Comparison of ENCODE assay signal across 11 cellular contexts in the genomic region with DNA sequence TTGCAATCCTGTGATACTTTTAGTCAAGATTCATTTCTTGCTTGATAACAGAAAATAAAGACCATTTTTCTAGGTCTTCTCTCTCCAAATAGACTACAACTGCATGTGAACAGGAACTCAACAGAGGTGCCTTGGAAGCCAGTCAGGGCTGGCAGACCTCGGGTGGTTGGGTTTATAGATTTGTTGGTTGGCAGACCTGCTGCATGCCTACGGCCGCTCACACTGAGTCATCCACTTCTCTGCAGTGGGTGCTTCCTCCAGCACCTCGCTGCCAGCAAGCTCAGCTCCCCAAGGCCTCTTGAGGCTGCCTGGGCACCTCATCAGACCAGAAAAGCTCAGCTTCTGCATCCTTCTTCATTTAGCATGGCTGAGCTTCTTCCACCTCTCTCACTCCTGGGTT. TPM values are rescaled to one million over a fixed set of nuclear protein-coding genes. Genes with fewer than 3 reads are reported as not detected.
A peak's percentile ranks its signal among the peaks of the same experiment; 100 is the strongest.
DNase-seq lines count a peak whose midpoint lies in the region; FAIRE-seq and TF ChIP-seq lines count a peak whose summit lies in the region.
"Had no signal": no experiment of that assay in that cellular context is flagged by ENCODE, and none has a peak within 500 bp of the region (broad histone marks: within the 10 kb centered on the region; RNA-seq: fewer than 3 reads in every experiment).

No MANE protein-coding gene starts in this region.

- peak overlapping the region; percentile 18; the same call in 1 of the 2 replicates for H4K8ac ChIP-seq in H1 (ENCODE audit: extremely low read depth, insufficient read depth, low read length)

- FAIRE-seq in H1 (lab: Jason Lieb, UNC): no peak

- TF ChIP-seq CTCF in Loucy (conservative IDR thresholded peaks at IDR 0.05; ENCODE audit: low read length) (no peak), H1 (IDR thresholded peaks at IDR 0.05; ENCODE audit: control extremely low read depth in 1 of 3, insufficient read depth in 1 of 3, low read depth in 1 of 3, low read length in 3 of 3) (no peak)

- H3K79me2 ChIP-seq in Loucy (ENCODE audit: insufficient read depth, low read length) (no peaks in the 10 kb centered on the region), H1 (ENCODE audit: control insufficient read depth in 1 of 2, insufficient read depth in 2 of 2, low read length in 2 of 2) (no peaks in the 10 kb centered on the region)

- no peak overlapping the region for H4K5ac ChIP-seq in H1 (ENCODE audit: insufficient read length, low read depth, low read length)

- H4K20me1 ChIP-seq in BLaER1 treated with 17β-estradiol and CSF1 and Interleukin-3, amounts not matched to agents 10 nM and 100 nM: peaks cover 0 to 11% (median 0%) of the 10 kb centered on the region in 11 experiments; a peak in 3 of 22 replicates
- H4K20me1 ChIP-seq in Loucy (ENCODE audit: insufficient read depth, low read length, poor library complexity, severe bottlenecking): no peaks in the 10 kb centered on the region
- H4K20me1 ChIP-seq in H1 (replicated peaks in 1 of 2; ENCODE audit: control insufficient read depth in 1 of 2, insufficient read depth in 2 of 2, low read length in 2 of 2): no peaks in the 10 kb centered on the region
- H4K20me1 ChIP-seq: BLaER1 had no signal

- H2BK120ac ChIP-seq in H1 (replicated peaks; ENCODE audit: low read depth, low read length): no peak overlapping the region

- H3K27ac ChIP-seq in BLaER1 treated with 17β-estradiol and CSF1 and Interleukin-3, amounts not matched to agents 10 nM and 100 nM: peak overlapping the region in 1 of 11 experiments; percentile 26; a peak in 1 of 22 replicates
- H3K27ac ChIP-seq in H1 (ENCODE audit: low read depth, low read length): no peak overlapping the region
- H3K27ac ChIP-seq: BLaER1, cardiac muscle cell had no signal

- peak overlapping the region in 8 of 11 experiments; percentile 11 to 80 (median 64); a peak in 13 of 22 replicates for H3K4me2 ChIP-seq in BLaER1 treated with 17β-estradiol and CSF1 and Interleukin-3, amounts not matched to agents 10 nM and 100 nM
- peak overlapping the region; percentile 57 for H3K4me2 ChIP-seq in Loucy (ENCODE audit: low read depth, low read length, poor library complexity, severe bottlenecking)
- H3K4me2 ChIP-seq in H1 (ENCODE audit: insufficient read depth in 1 of 2, low read depth in 2 of 2, low read length in 2 of 2): no peak overlapping the region
- H3K4me2 ChIP-seq: BLaER1 had no signal

- H3K4ac ChIP-seq in H1 (replicated peaks; ENCODE audit: insufficient read length, low read depth, low read length): no peak overlapping the region

- no peaks in the 10 kb centered on the region for H3K36me3 ChIP-seq in BLaER1 treated with 17β-estradiol and CSF1 and Interleukin-3, amounts not matched to agents 10 nM and 100 nM
- H3K36me3 ChIP-seq in Loucy (ENCODE audit: insufficient read depth, low read length) (no peaks in the 10 kb centered on the region), H1 (ENCODE audit: control insufficient read depth in 2 of 4, insufficient read depth in 4 of 4, low read length in 3 of 4) (no peaks in the 10 kb centered on the region)
- H3K36me3 ChIP-seq: BLaER1, cardiac muscle cell had no signal

- no peak overlapping the region for H3K23ac ChIP-seq in H1 (ENCODE audit: insufficient read length)

- POLR2A ChIA-PET in H1 (lab: Charles Lee; ENCODE audit: partially characterized antibody): no interaction called here
- POLR2A ChIA-PET in activated CD4-positive, alpha-beta memory T cell treated with anti-CD3 and anti-CD28 coated beads, Interleukin-2, amount 10 ng/mL, durations not matched to agents 7 days and 5 days (lab: Charles Lee): no interaction called here

- H3K9me3 Mint-ChIP-seq in activated CD4-positive, alpha-beta memory T cell treated with anti-CD3 and anti-CD28 coated beads, Interleukin-2, amount 10 ng/mL, durations not matched to agents 7 days and 5 days: no peaks in the 10 kb centered on the region

- H2BK15ac ChIP-seq in H1 (ENCODE audit: low read length): no peak overlapping the region

- 91% methylated on average over 4 of the region's 4 CpGs; no CpG with 5 or more reads in 1 of the 2 experiments for WGBS in H1 (ENCODE audit: extremely low coverage in 1 of 2, insufficient coverage in 1 of 2, insufficient read length in 1 of 2, insufficient replicate concordance in 2 of 2, low coverage in 1 of 2, low lambda C conversion rate in 2 of 2, missing lambda C conversion rate in 1 of 2), 2 experiments

- no peaks in the 10 kb centered on the region for H3K9me2 ChIP-seq in Loucy (replicated peaks; ENCODE audit: low read depth, low read length)

- no peak overlapping the region for H3K9ac ChIP-seq in BLaER1 treated with 17β-estradiol and CSF1 and Interleukin-3, amounts not matched to agents 10 nM and 100 nM
- H3K9ac ChIP-seq in Loucy (ENCODE audit: low read depth, low read length, poor library complexity, severe bottlenecking) (peak overlapping the region; percentile 42), H1 (replicated peaks in 1 of 4; ENCODE audit: extremely low read depth in 1 of 4, low read depth in 3 of 4, low read length in 3 of 4) (no peak overlapping the region)
- H3K9ac ChIP-seq: BLaER1 had no signal

- H3K4me3 Mint-ChIP-seq in activated CD4-positive, alpha-beta memory T cell treated with anti-CD3 and anti-CD28 coated beads, Interleukin-2, amount 10 ng/mL, durations not matched to agents 7 days and 5 days: no peak overlapping the region

- no peak overlapping the region for H3K14ac ChIP-seq in H1 (ENCODE audit: insufficient read length)

- no peak overlapping the region for H2BK12ac ChIP-seq in H1 (ENCODE audit: low read depth, low read length)

- CTCF ChIA-PET in H1 (lab: Charles Lee; ENCODE audit: partially characterized antibody): interaction anchor here (0.6 to 1.6 kb wide), 3 partner anchors 26 to 123 kb away, joined by 3 to 5 read pairs (median 5); no protein-coding TSS in a partner anchor
- CTCF ChIA-PET in activated CD4-positive, alpha-beta memory T cell treated with anti-CD3 and anti-CD28 coated beads, Interleukin-2, amount 10 ng/mL, durations not matched to agents 7 days and 5 days (lab: Charles Lee): interaction anchor here (1.2 kb wide), 1 partner anchor 11 kb away, joined by 3 read pairs; no protein-coding TSS in a partner anchor

- no peaks in the 10 kb centered on the region for H3F3A ChIP-seq in Loucy (ENCODE audit: low read depth)

- no peaks in the 10 kb centered on the region for H3K23me2 ChIP-seq in H1 (ENCODE audit: low read depth, low read length)

- no peak overlapping the region for H3K27ac Mint-ChIP-seq in activated CD4-positive, alpha-beta memory T cell treated with anti-CD3 and anti-CD28 coated beads, Interleukin-2, amount 10 ng/mL, durations not matched to agents 7 days and 5 days

- H3K27me3 ChIP-seq in BLaER1 treated with 17β-estradiol and CSF1 and Interleukin-3, amounts not matched to agents 10 nM and 100 nM: no peaks in the 10 kb centered on the region
- no peaks in the 10 kb centered on the region for H3K27me3 ChIP-seq in Loucy (ENCODE audit: insufficient read depth, low read length, poor library complexity, severe bottlenecking)
- H3K27me3 ChIP-seq in H1 (replicated peaks in 1 of 4; ENCODE audit: control insufficient read depth in 3 of 4, extremely low read depth in 1 of 4, insufficient read depth in 3 of 4, low read length in 3 of 4): peaks cover 0 to 1% (median 0%) of the 10 kb centered on the region in 4 experiments; a peak in 3 of 7 replicates
- H3K27me3 ChIP-seq: BLaER1, cardiac muscle cell had no signal

- DNase-seq in H1 (ENCODE audit: low read depth in 1 of 2, low spot score in 2 of 2) (no peak), myocyte (ENCODE audit: low read depth) (peak; percentile 38), GDM1 (lab: John Stamatoyannopoulos, UW) (no peak), NCI-H524 (lab: John Stamatoyannopoulos, UW) (no peak), NCI-H510A treated with DMSO at 0.1 percent for 48 hours (lab: John Stamatoyannopoulos, UW) (no peak)
- no peak for DNase-seq in activated CD4-positive, alpha-beta memory T cell treated with anti-CD3 and anti-CD28 coated beads, Interleukin-2, amount 10 ng/mL, durations not matched to agents 7 days and 5 days
- DNase-seq: NCI-H1048 had no signal

- H3K56ac ChIP-seq in H1 (replicated peaks; ENCODE audit: insufficient read length, low read depth, low read length): no peak overlapping the region

- no peaks in the 10 kb centered on the region for H3K4me1 Mint-ChIP-seq in activated CD4-positive, alpha-beta memory T cell treated with anti-CD3 and anti-CD28 coated beads, Interleukin-2, amount 10 ng/mL, durations not matched to agents 7 days and 5 days

- no peak overlapping the region for H3K18ac ChIP-seq in H1 (ENCODE audit: extremely low read depth, low read length)

- peaks cover 8 to 33% (median 26%) of the 10 kb centered on the region in 10 experiments for H3K4me1 ChIP-seq in BLaER1 treated with 17β-estradiol and CSF1 and Interleukin-3, amounts not matched to agents 10 nM and 100 nM
- H3K4me1 ChIP-seq in Loucy (ENCODE audit: insufficient read depth, low read length, poor library complexity, severe bottlenecking): peaks cover 21% of the 10 kb centered on the region
- peaks cover 0 to 4% (median 3%) of the 10 kb centered on the region in 4 experiments; a peak in 3 of 7 replicates for H3K4me1 ChIP-seq in H1 (replicated peaks in 1 of 4; ENCODE audit: control insufficient read depth in 3 of 4, insufficient read depth in 4 of 4, low read length in 3 of 4)

- no peak for TF ChIP-seq RAD21 in H1 (IDR thresholded peaks at IDR 0.05 in 1 of 2, conservative IDR thresholded peaks at IDR 0.05 in 1 of 2; ENCODE audit: low read depth in 2 of 2, low read length in 2 of 2)

- no peak overlapping the region for H2BK5ac ChIP-seq in H1 (ENCODE audit: low read depth, low read length)

- H3K27me3 Mint-ChIP-seq in activated CD4-positive, alpha-beta memory T cell treated with anti-CD3 and anti-CD28 coated beads, Interleukin-2, amount 10 ng/mL, durations not matched to agents 7 days and 5 days: peaks cover 42% of the 10 kb centered on the region

- H2AK5ac ChIP-seq in H1 (ENCODE audit: low read depth, low read length): no peak overlapping the region

- no peaks in the 10 kb centered on the region for H3K36me3 Mint-ChIP-seq in activated CD4-positive, alpha-beta memory T cell treated with anti-CD3 and anti-CD28 coated beads, Interleukin-2, amount 10 ng/mL, durations not matched to agents 7 days and 5 days (ENCODE audit: low read depth)

- no peak for TF ChIP-seq POLR2A in H1 (IDR thresholded peaks at IDR 0.05; ENCODE audit: control extremely low read depth in 1 of 2, low read depth in 2 of 2, low read length in 2 of 2)

- no peaks in the 10 kb centered on the region for H3K9me3 ChIP-seq in BLaER1 treated with 17β-estradiol and CSF1 and Interleukin-3, amounts not matched to agents 10 nM and 100 nM (replicated peaks in 1 of 11)
- H3K9me3 ChIP-seq in Loucy (ENCODE audit: insufficient read depth, low read depth, low read length): no peaks in the 10 kb centered on the region
- H3K9me3 ChIP-seq in H1 (ENCODE audit: insufficient read depth in 2 of 2, low read depth in 1 of 2, low read length in 1 of 2): no peaks in the 10 kb centered on the region
- H3K9me3 ChIP-seq: BLaER1 had no signal

- no peak overlapping the region for H2BK20ac ChIP-seq in H1 (ENCODE audit: low read length)

- no peak overlapping the region for H3K4me3 ChIP-seq in BLaER1 treated with 17β-estradiol and CSF1 and Interleukin-3, amounts not matched to agents 10 nM and 100 nM
- peak overlapping the region; percentile 24 for H3K4me3 ChIP-seq in Loucy (ENCODE audit: low read length, poor library complexity, severe bottlenecking)
- no peak overlapping the region for H3K4me3 ChIP-seq in H1 (ENCODE audit: extremely low read depth in 1 of 4, insufficient read depth in 2 of 4, low read depth in 3 of 4, low read length in 4 of 4)
- H3K4me3 ChIP-seq: BLaER1, cardiac muscle cell had no signal

- H2AFZ ChIP-seq in Loucy (ENCODE audit: low read length): peak overlapping the region; percentile 77
- H2AFZ ChIP-seq in H1 (ENCODE audit: low read length): no peak overlapping the region

- TF ChIP-seq EP300 in H1 (IDR thresholded peaks at IDR 0.05; ENCODE audit: borderline replicate concordance in 1 of 2, low read depth in 2 of 2, low read length in 2 of 2): no peak

- H4K91ac ChIP-seq in H1 (replicated peaks; ENCODE audit: insufficient read length, low read length): no peak overlapping the region

- H3K79me1 ChIP-seq in H1 (ENCODE audit: low read depth, low read length): no peaks in the 10 kb centered on the region

RNA-seq across cellular contexts. Expression of a gene that starts 9.1 kb away (rescaled TPM):
- 6.2 and 6.4 TPM in 2 replicates for total RNA-seq in H1 (2021; fragmentation: NEBNext Ultra II Directional; extraction: Animal tissue kit (Norgen Biotek cat#: 25700))
- polyA plus RNA-seq in H1 (2011; rRNA removed): 3.9 and 5.4 TPM in 2 replicates
- 6.3 TPM for polyA plus RNA-seq in H1 (2011; cell fraction: cytosol; rRNA removed)
- 13.6 TPM for polyA plus RNA-seq in H1 (2011; cell fraction: nucleus; rRNA removed)
- 4.2 to 5.1 TPM (median 4.7 TPM) in 4 replicates for polyA plus RNA-seq in H1 (2012, experiment 1 of 2)
- polyA plus RNA-seq in H1 (2012, experiment 2 of 2): 1.5 TPM
- polyA plus RNA-seq in H1 (2013, experiment 1 of 2): 3.2 TPM
- 3.1 TPM for polyA plus RNA-seq in H1 (2013, experiment 2 of 2)
- 9.1 and 12.1 TPM in 2 replicates for polyA minus RNA-seq in H1 (2011; rRNA and poly(A)+ RNA removed)
- 6.8 TPM for polyA minus RNA-seq in H1 (2011; cell fraction: cytosol; rRNA and poly(A)+ RNA removed)
- 10.0 TPM for polyA minus RNA-seq in H1 (2011; cell fraction: nucleus; rRNA and poly(A)+ RNA removed)
- total RNA-seq in myocyte: 0.45 and 4.8 TPM in 2 replicates
- polyA plus RNA-seq in myocyte (2012): 0.21 TPM
- total RNA-seq in activated CD4-positive, alpha-beta memory T cell treated with anti-CD3 and anti-CD28 coated beads, Interleukin-2, amount 10 ng/mL, durations not matched to agents 7 days and 5 days: 1 to 10 TPM; 1.5 to 1.9 TPM

Comparison
In these comparisons a context has a peak if more than half of its experiments do, and no peak if none do; other contexts are left out.
1. H3K4me2 ChIP-seq: peak in BLaER1 treated with 17β-estradiol and CSF1 and Interleukin-3, amounts not matched to agents 10 nM and 100 nM (8 of 11) and Loucy (single experiment); none in H1 (0 of 2).